In genomic region chr18:59324623-59324971, GRCh38 we compare ENCODE assay signal across 3 cellular contexts.
TF ChIP-seq lines count a peak whose summit lies in the region.

No MANE protein-coding gene starts in this region.

TF ChIP-seq in SK-N-SH treated with all-trans-retinoic acid at 6 μM for 48 hours, 23 proteins besides CTCF, POLR2A, EP300 and RAD21:
- TF ChIP-seq CREB5 (CRISPR knock-in tag; IDR thresholded peaks at IDR 0.05; ENCODE audit: low read depth) (no peak), ZFP3 (CRISPR knock-in tag; IDR thresholded peaks at IDR 0.05) (no peak), ZNF8 (CRISPR knock-in tag; IDR thresholded peaks at IDR 0.05) (no peak), ESRRG (CRISPR knock-in tag; IDR thresholded peaks at IDR 0.05) (no peak), ZNF565 (CRISPR knock-in tag; conservative IDR thresholded peaks at IDR 0.05; ENCODE audit: low read depth) (no peak), SNAI2 (CRISPR knock-in tag; IDR thresholded peaks at IDR 0.05) (no peak), ARNTL (CRISPR knock-in tag; IDR thresholded peaks at IDR 0.05; ENCODE audit: borderline replicate concordance, low read depth) (no peak), RARB (CRISPR knock-in tag; IDR thresholded peaks at IDR 0.05) (no peak), ZFP30 (CRISPR knock-in tag; IDR thresholded peaks at IDR 0.05) (no peak), GLIS3 (CRISPR knock-in tag; IDR thresholded peaks at IDR 0.05) (no peak), ZNF70 (CRISPR knock-in tag; IDR thresholded peaks at IDR 0.05) (no peak), PPARA (CRISPR knock-in tag; IDR thresholded peaks at IDR 0.05; ENCODE audit: borderline replicate concordance) (no peak), TSHZ2 (CRISPR knock-in tag; IDR thresholded peaks at IDR 0.05) (no peak), TOX (CRISPR knock-in tag; IDR thresholded peaks at IDR 0.05; ENCODE audit: borderline replicate concordance) (no peak), OSR1 (CRISPR knock-in tag; IDR thresholded peaks at IDR 0.05) (no peak), ZC3H10 (CRISPR knock-in tag; IDR thresholded peaks at IDR 0.05) (no peak)

TF ChIP-seq in SK-N-SH, 30 proteins besides CTCF, POLR2A, EP300 and RAD21:
- TF ChIP-seq RFX5 (IDR thresholded peaks at IDR 0.05; ENCODE audit: low read length) (no peak), PBX3 (IDR thresholded peaks at IDR 0.05) (no peak), POLR2AphosphoS5 (IDR thresholded peaks at IDR 0.05; ENCODE audit: low read depth, low read length) (no peak), ELF1 (IDR thresholded peaks at IDR 0.05) (no peak), SIN3A (IDR thresholded peaks at IDR 0.05; ENCODE audit: borderline replicate concordance, low read depth, low read length) (no peak), RCOR1 (IDR thresholded peaks at IDR 0.05; ENCODE audit: low read length) (no peak), MXI1 (IDR thresholded peaks at IDR 0.05; ENCODE audit: low read depth, low read length) (no peak), EZH2phosphoT487 (IDR thresholded peaks at IDR 0.05; ENCODE audit: borderline replicate concordance, low read depth) (no peak), GATA2 (CRISPR knock-in tag; IDR thresholded peaks at IDR 0.05) (no peak), FOXM1 (IDR thresholded peaks at IDR 0.05; ENCODE audit: low read depth) (no peak), NRF1 (IDR thresholded peaks at IDR 0.05; ENCODE audit: low read depth, low read length) (no peak), FOSL2 (IDR thresholded peaks at IDR 0.05; ENCODE audit: borderline replicate concordance, low read depth) (no peak), GABPA (IDR thresholded peaks at IDR 0.05; ENCODE audit: low read depth) (no peak), MAX (IDR thresholded peaks at IDR 0.05; ENCODE audit: low read depth) (no peak)
- TF ChIP-seq, protein P1, sequence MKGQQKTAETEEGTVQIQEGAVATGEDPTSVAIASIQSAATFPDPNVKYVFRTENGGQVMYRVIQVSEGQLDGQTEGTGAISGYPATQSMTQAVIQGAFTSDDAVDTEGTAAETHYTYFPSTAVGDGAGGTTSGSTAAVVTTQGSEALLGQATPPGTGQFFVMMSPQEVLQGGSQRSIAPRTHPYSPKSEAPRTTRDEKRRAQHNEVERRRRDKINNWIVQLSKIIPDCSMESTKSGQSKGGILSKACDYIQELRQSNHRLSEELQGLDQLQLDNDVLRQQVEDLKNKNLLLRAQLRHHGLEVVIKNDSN (IDR thresholded peaks at IDR 0.05; ENCODE audit: borderline replicate concordance, low read depth): no peak

TF ChIP-seq in GM12878, 131 proteins besides CTCF, POLR2A, EP300 and RAD21:
- no peak for TF ChIP-seq CREM (IDR thresholded peaks at IDR 0.05; ENCODE audit: low read depth)
- TF ChIP-seq HDAC6 (IDR thresholded peaks at IDR 0.05; ENCODE audit: unreplicated experiment): no peak
- TF ChIP-seq CHD2 (IDR thresholded peaks at IDR 0.05; ENCODE audit: borderline replicate concordance, low read depth, low read length): no peak
- TF ChIP-seq ZBTB11 (CRISPR knock-in tag; IDR thresholded peaks at IDR 0.05): no peak
- TF ChIP-seq RB1 (IDR thresholded peaks at IDR 0.05; ENCODE audit: borderline replicate concordance): no peak
- no peak for TF ChIP-seq MEF2A (IDR thresholded peaks at IDR 0.05; ENCODE audit: insufficient read depth, low read depth, low read length)
- TF ChIP-seq IRF4 (IDR thresholded peaks at IDR 0.05; ENCODE audit: low read depth, low read length): no peak
- no peak for TF ChIP-seq KAT2A (conservative IDR thresholded peaks at IDR 0.05; ENCODE audit: control insufficient read depth, low read depth, low read length)
- TF ChIP-seq ZBTB33 (IDR thresholded peaks at IDR 0.05): no peak
- no peak for TF ChIP-seq BMI1 (IDR thresholded peaks at IDR 0.05; ENCODE audit: borderline replicate concordance)
- TF ChIP-seq, protein P2, sequence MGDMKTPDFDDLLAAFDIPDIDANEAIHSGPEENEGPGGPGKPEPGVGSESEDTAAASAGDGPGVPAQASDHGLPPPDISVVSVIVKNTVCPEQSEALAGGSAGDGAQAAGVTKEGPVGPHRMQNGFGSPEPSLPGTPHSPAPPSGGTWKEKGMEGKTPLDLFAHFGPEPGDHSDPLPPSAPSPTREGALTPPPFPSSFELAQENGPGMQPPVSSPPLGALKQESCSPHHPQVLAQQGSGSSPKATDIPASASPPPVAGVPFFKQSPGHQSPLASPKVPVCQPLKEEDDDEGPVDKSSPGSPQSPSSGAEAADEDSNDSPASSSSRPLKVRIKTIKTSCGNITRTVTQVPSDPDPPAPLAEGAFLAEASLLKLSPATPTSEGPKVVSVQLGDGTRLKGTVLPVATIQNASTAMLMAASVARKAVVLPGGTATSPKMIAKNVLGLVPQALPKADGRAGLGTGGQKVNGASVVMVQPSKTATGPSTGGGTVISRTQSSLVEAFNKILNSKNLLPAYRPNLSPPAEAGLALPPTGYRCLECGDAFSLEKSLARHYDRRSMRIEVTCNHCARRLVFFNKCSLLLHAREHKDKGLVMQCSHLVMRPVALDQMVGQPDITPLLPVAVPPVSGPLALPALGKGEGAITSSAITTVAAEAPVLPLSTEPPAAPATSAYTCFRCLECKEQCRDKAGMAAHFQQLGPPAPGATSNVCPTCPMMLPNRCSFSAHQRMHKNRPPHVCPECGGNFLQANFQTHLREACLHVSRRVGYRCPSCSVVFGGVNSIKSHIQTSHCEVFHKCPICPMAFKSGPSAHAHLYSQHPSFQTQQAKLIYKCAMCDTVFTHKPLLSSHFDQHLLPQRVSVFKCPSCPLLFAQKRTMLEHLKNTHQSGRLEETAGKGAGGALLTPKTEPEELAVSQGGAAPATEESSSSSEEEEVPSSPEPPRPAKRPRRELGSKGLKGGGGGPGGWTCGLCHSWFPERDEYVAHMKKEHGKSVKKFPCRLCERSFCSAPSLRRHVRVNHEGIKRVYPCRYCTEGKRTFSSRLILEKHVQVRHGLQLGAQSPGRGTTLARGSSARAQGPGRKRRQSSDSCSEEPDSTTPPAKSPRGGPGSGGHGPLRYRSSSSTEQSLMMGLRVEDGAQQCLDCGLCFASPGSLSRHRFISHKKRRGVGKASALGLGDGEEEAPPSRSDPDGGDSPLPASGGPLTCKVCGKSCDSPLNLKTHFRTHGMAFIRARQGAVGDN (IDR thresholded peaks at IDR 0.05): no peak
- TF ChIP-seq, protein P3, sequence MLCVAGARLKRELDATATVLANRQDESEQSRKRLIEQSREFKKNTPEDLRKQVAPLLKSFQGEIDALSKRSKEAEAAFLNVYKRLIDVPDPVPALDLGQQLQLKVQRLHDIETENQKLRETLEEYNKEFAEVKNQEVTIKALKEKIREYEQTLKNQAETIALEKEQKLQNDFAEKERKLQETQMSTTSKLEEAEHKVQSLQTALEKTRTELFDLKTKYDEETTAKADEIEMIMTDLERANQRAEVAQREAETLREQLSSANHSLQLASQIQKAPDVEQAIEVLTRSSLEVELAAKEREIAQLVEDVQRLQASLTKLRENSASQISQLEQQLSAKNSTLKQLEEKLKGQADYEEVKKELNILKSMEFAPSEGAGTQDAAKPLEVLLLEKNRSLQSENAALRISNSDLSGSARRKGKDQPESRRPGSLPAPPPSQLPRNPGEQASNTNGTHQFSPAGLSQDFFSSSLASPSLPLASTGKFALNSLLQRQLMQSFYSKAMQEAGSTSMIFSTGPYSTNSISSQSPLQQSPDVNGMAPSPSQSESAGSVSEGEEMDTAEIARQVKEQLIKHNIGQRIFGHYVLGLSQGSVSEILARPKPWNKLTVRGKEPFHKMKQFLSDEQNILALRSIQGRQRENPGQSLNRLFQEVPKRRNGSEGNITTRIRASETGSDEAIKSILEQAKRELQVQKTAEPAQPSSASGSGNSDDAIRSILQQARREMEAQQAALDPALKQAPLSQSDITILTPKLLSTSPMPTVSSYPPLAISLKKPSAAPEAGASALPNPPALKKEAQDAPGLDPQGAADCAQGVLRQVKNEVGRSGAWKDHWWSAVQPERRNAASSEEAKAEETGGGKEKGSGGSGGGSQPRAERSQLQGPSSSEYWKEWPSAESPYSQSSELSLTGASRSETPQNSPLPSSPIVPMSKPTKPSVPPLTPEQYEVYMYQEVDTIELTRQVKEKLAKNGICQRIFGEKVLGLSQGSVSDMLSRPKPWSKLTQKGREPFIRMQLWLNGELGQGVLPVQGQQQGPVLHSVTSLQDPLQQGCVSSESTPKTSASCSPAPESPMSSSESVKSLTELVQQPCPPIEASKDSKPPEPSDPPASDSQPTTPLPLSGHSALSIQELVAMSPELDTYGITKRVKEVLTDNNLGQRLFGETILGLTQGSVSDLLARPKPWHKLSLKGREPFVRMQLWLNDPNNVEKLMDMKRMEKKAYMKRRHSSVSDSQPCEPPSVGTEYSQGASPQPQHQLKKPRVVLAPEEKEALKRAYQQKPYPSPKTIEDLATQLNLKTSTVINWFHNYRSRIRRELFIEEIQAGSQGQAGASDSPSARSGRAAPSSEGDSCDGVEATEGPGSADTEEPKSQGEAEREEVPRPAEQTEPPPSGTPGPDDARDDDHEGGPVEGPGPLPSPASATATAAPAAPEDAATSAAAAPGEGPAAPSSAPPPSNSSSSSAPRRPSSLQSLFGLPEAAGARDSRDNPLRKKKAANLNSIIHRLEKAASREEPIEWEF (IDR thresholded peaks at IDR 0.05; ENCODE audit: insufficient replicate concordance, low read depth, low read length): no peak
- no peak for TF ChIP-seq MTA2 (IDR thresholded peaks at IDR 0.05; ENCODE audit: low read depth)
- no peak for TF ChIP-seq KDM1A (IDR thresholded peaks at IDR 0.05; ENCODE audit: borderline replicate concordance)
- TF ChIP-seq, protein P4, sequence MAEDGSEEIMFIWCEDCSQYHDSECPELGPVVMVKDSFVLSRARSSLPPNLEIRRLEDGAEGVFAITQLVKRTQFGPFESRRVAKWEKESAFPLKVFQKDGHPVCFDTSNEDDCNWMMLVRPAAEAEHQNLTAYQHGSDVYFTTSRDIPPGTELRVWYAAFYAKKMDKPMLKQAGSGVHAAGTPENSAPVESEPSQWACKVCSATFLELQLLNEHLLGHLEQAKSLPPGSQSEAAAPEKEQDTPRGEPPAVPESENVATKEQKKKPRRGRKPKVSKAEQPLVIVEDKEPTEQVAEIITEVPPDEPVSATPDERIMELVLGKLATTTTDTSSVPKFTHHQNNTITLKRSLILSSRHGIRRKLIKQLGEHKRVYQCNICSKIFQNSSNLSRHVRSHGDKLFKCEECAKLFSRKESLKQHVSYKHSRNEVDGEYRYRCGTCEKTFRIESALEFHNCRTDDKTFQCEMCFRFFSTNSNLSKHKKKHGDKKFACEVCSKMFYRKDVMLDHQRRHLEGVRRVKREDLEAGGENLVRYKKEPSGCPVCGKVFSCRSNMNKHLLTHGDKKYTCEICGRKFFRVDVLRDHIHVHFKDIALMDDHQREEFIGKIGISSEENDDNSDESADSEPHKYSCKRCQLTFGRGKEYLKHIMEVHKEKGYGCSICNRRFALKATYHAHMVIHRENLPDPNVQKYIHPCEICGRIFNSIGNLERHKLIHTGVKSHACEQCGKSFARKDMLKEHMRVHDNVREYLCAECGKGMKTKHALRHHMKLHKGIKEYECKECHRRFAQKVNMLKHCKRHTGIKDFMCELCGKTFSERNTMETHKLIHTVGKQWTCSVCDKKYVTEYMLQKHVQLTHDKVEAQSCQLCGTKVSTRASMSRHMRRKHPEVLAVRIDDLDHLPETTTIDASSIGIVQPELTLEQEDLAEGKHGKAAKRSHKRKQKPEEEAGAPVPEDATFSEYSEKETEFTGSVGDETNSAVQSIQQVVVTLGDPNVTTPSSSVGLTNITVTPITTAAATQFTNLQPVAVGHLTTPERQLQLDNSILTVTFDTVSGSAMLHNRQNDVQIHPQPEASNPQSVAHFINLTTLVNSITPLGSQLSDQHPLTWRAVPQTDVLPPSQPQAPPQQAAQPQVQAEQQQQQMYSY (CRISPR knock-in tag; IDR thresholded peaks at IDR 0.05): no peak
- TF ChIP-seq SUZ12 (IDR thresholded peaks at IDR 0.05; ENCODE audit: unreplicated experiment): no peak
TF ChIP-seq in GM12878: peak in this region for 0.
